Comparison of ENCODE assay signal across 26 cellular contexts in the genomic region with DNA sequence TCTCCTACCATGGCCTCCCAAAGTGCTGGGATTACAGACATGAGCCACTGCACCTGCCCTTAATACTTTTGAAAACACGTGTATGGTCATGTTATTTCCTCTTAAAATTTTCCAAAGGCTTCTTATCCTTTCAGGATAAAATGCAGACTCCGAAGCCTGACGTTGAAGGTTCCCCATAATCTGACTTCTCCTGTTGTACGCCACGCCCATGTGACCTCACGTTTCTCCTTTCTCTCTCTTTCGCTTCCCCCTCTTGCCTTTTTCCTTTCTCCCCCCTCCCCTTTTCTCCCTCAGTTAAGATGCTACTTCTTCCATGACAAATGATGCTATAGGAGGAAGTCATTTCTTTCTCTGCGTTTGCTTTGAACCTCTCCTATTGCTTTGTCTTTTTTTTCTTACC.
DNase-seq lines count a peak whose midpoint lies in the region; ATAC-seq and TF ChIP-seq lines count a peak whose summit lies in the region.
"Had no signal": no experiment of that assay in that cellular context is flagged by ENCODE, and none has a peak within 500 bp of the region (broad histone marks: within the 10 kb centered on the region; RNA-seq: fewer than 3 reads in every experiment).

No MANE protein-coding gene starts in this region.

- peak in 1 of 2 donors; percentile 43 for TF ChIP-seq EP300 in tibial nerve (IDR thresholded peaks at IDR 0.05)

- H3K36me3 Mint-ChIP-seq in natural killer cell treated with Interleukin-12 subunit alpha and Interleukin-12 subunit beta and Interleukin-15 and Interleukin-18, amount 100 ng/mL, for 72 hours = no peaks in the 10 kb centered on the region
- H3K36me3 Mint-ChIP-seq: WTC11 had no signal

- ATAC-seq in left colon (no peak), SK-N-SH treated with all-trans-retinoic acid at 6 μM for 48 hours (no peak)
- ATAC-seq in natural killer cell treated with Interleukin-12 subunit alpha and Interleukin-12 subunit beta and Interleukin-15 and Interleukin-18, amount 100 ng/mL, for 72 hours = no peak
- ATAC-seq: activated T-helper 17 cell treated with anti-CD3 and anti-CD28 coated beads, Interleukin-2, amount 50 U/mL, for 72 hours; gastrocnemius medialis; naive thymus-derived CD8-positive, alpha-beta T cell; WTC11 had no signal

- TF ChIP-seq CTCF in adrenal gland (IDR thresholded peaks at IDR 0.05) (no peak), tibial nerve (IDR thresholded peaks at IDR 0.05) (no peak)

- H3K9me3 Mint-ChIP-seq in natural killer cell treated with Interleukin-12 subunit alpha and Interleukin-12 subunit beta and Interleukin-15 and Interleukin-18, amount 100 ng/mL, for 72 hours = no peaks in the 10 kb centered on the region
- H3K9me3 Mint-ChIP-seq: activated T-helper 17 cell treated with anti-CD3 and anti-CD28 coated beads, Interleukin-2, amount 50 U/mL, for 72 hours; CD4-positive, CD25-positive, alpha-beta regulatory T cell; WTC11 had no signal

- H3K4me3 Mint-ChIP-seq in natural killer cell treated with Interleukin-12 subunit alpha and Interleukin-12 subunit beta and Interleukin-15 and Interleukin-18, amount 100 ng/mL, for 72 hours = no peak overlapping the region
- H3K4me3 Mint-ChIP-seq: activated naive CD8-positive, alpha-beta T cell; activated T-helper 17 cell treated with anti-CD3 and anti-CD28 coated beads, Interleukin-2, amount 50 U/mL, for 72 hours; CD4-positive, CD25-positive, alpha-beta regulatory T cell; naive thymus-derived CD8-positive, alpha-beta T cell; WTC11 had no signal

- H3K27ac ChIP-seq in adrenal gland (peak overlapping the region in 1 of 5 donors; percentile 29), tibial nerve (no peak overlapping the region)
- H3K27ac ChIP-seq: esophagus muscularis mucosa, gastrocnemius medialis, ovary, Peyer's patch had no signal

- H3K27ac Mint-ChIP-seq in natural killer cell treated with Interleukin-12 subunit alpha and Interleukin-12 subunit beta and Interleukin-15 and Interleukin-18, amount 100 ng/mL, for 72 hours = no peak overlapping the region
- H3K27ac Mint-ChIP-seq: activated naive CD8-positive, alpha-beta T cell; activated T-helper 17 cell treated with anti-CD3 and anti-CD28 coated beads, Interleukin-2, amount 50 U/mL, for 72 hours; naive thymus-derived CD8-positive, alpha-beta T cell; WTC11 had no signal

- peaks cover 0 to 21% of the 10 kb centered on the region in 2 donors for H3K4me1 ChIP-seq in adrenal gland (replicated peaks in 1 of 2)
- H3K4me1 ChIP-seq in tibial nerve = peaks cover 0 to 13% (median 0%) of the 10 kb centered on the region in 4 donors
- H3K4me1 ChIP-seq: gastrocnemius medialis, HAP-1, Peyer's patch had no signal

- peak; percentile 76 to 89 for DNase-seq in NOMO-1 (lab: John Stamatoyannopoulos, UW; ENCODE audit: unreplicated experiment in 2 of 2)
- peak in 6 of 7 donors; percentile 33 to 72 (median 54) for DNase-seq in adrenal gland
- DNase-seq in left colon = peak; percentile 34 to 39
- peak; percentile 16 to 36 for DNase-seq in tibial nerve (ENCODE audit: low spot score in 2 of 2)
- DNase-seq in NCI-H2107 (lab: John Stamatoyannopoulos, UW) = no peak
- DNase-seq in natural killer cell treated with Interleukin-12 subunit alpha and Interleukin-12 subunit beta and Interleukin-15 and Interleukin-18, amount 100 ng/mL, for 72 hours (ENCODE audit: low spot score) = no peak
- DNase-seq: activated CD8-positive, alpha-beta memory T cell treated with anti-CD3 and anti-CD28 coated beads, Interleukin-2, amount 50 U/mL, for 4 hours; CD4-positive, CD25-positive, alpha-beta regulatory T cell; cerebellar nuclear complex; DMS 273 treated with DMSO at 0.1 percent for 48 hours; effector CD4-positive, alpha-beta T cell; KG1; naive thymus-derived CD8-positive, alpha-beta T cell; NCI-H187; NCI-H748 treated with DMSO at 0.1 percent for 48 hours; ovary; SK-N-SH; stimulated activated CD8-positive, alpha-beta memory T cell treated with anti-CD3 and anti-CD28 coated beads, Interleukin-4, amount 100 ng/mL, for 48 hours had no signal

- H3K4me3 ChIP-seq in adrenal gland (no peak overlapping the region), tibial nerve (no peak overlapping the region)
- H3K4me3 ChIP-seq: esophagus muscularis mucosa, gastrocnemius medialis, HAP-1, ovary, Peyer's patch had no signal

- TF ChIP-seq POLR2A in adrenal gland (IDR thresholded peaks at IDR 0.05) (no peak), tibial nerve (IDR thresholded peaks at IDR 0.05) (no peak)

- H3K4me1 Mint-ChIP-seq in natural killer cell treated with Interleukin-12 subunit alpha and Interleukin-12 subunit beta and Interleukin-15 and Interleukin-18, amount 100 ng/mL, for 72 hours (ENCODE audit: low read depth in 2 of 2) = no peaks in the 10 kb centered on the region
- H3K4me1 Mint-ChIP-seq: activated T-helper 17 cell treated with anti-CD3 and anti-CD28 coated beads, Interleukin-2, amount 50 U/mL, for 72 hours; WTC11 had no signal

- H3K27me3 Mint-ChIP-seq in natural killer cell treated with Interleukin-12 subunit alpha and Interleukin-12 subunit beta and Interleukin-15 and Interleukin-18, amount 100 ng/mL, for 72 hours = no peaks in the 10 kb centered on the region
- H3K27me3 Mint-ChIP-seq: activated naive CD8-positive, alpha-beta T cell; activated T-helper 17 cell treated with anti-CD3 and anti-CD28 coated beads, Interleukin-2, amount 50 U/mL, for 72 hours; CD4-positive, CD25-positive, alpha-beta regulatory T cell; naive thymus-derived CD8-positive, alpha-beta T cell had no signal

- 67 to 85% (median 76%) methylated on average over 8 of the region's 8 CpGs for WGBS in adrenal gland, 4 donors
- 87 to 88% methylated on average over 8 of the region's 8 CpGs for WGBS in tibial nerve, 2 donors

- H3K9me3 ChIP-seq in adrenal gland (replicated peaks in 1 of 3) (no peaks in the 10 kb centered on the region), tibial nerve (no peaks in the 10 kb centered on the region)
- H3K9me3 ChIP-seq: esophagus muscularis mucosa, gastrocnemius medialis, HAP-1, ovary, Peyer's patch had no signal

- no peaks in the 10 kb centered on the region for H3K27me3 ChIP-seq in adrenal gland
- no peaks in the 10 kb centered on the region for H3K27me3 ChIP-seq in tibial nerve
- H3K27me3 ChIP-seq: esophagus muscularis mucosa, gastrocnemius medialis, ovary, Peyer's patch had no signal

- H3K36me3 ChIP-seq in adrenal gland (replicated peaks in 1 of 2) (no peaks in the 10 kb centered on the region), tibial nerve (peaks cover 0 to 5% (median 0%) of the 10 kb centered on the region in 3 donors)
- H3K36me3 ChIP-seq: esophagus muscularis mucosa, gastrocnemius medialis, HAP-1, ovary, Peyer's patch had no signal

- intact Hi-C loops in adrenal gland (cut with DNase I) = no loop called here
- intact Hi-C loops in left colon (cut with DNase I, micrococcal nuclease) = no loop called here

TF ChIP-seq in SK-N-SH treated with all-trans-retinoic acid at 6 μM for 48 hours, 23 proteins besides CTCF, POLR2A, EP300 and RAD21:
- TF ChIP-seq, protein P1, sequence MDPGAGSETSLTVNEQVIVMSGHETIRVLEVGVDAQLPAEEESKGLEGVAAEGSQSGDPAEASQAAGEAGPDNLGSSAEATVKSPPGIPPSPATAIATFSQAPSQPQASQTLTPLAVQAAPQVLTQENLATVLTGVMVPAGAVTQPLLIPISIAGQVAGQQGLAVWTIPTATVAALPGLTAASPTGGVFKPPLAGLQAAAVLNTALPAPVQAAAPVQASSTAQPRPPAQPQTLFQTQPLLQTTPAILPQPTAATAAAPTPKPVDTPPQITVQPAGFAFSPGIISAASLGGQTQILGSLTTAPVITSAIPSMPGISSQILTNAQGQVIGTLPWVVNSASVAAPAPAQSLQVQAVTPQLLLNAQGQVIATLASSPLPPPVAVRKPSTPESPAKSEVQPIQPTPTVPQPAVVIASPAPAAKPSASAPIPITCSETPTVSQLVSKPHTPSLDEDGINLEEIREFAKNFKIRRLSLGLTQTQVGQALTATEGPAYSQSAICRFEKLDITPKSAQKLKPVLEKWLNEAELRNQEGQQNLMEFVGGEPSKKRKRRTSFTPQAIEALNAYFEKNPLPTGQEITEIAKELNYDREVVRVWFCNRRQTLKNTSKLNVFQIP (CRISPR knock-in tag; IDR thresholded peaks at IDR 0.05; ENCODE audit: borderline replicate concordance, low read depth) = no peak
- TF ChIP-seq TOX (CRISPR knock-in tag; IDR thresholded peaks at IDR 0.05; ENCODE audit: borderline replicate concordance) (no peak), TCF4 (CRISPR knock-in tag; IDR thresholded peaks at IDR 0.05; ENCODE audit: borderline replicate concordance) (no peak), ZNF8 (CRISPR knock-in tag; IDR thresholded peaks at IDR 0.05) (no peak), ARNTL (CRISPR knock-in tag; IDR thresholded peaks at IDR 0.05; ENCODE audit: borderline replicate concordance, low read depth) (no peak), RARB (CRISPR knock-in tag; IDR thresholded peaks at IDR 0.05) (no peak), ZC3H10 (CRISPR knock-in tag; IDR thresholded peaks at IDR 0.05) (no peak), ZNF70 (CRISPR knock-in tag; IDR thresholded peaks at IDR 0.05) (no peak), ESRRG (CRISPR knock-in tag; IDR thresholded peaks at IDR 0.05) (no peak)
- TF ChIP-seq, protein P2, sequence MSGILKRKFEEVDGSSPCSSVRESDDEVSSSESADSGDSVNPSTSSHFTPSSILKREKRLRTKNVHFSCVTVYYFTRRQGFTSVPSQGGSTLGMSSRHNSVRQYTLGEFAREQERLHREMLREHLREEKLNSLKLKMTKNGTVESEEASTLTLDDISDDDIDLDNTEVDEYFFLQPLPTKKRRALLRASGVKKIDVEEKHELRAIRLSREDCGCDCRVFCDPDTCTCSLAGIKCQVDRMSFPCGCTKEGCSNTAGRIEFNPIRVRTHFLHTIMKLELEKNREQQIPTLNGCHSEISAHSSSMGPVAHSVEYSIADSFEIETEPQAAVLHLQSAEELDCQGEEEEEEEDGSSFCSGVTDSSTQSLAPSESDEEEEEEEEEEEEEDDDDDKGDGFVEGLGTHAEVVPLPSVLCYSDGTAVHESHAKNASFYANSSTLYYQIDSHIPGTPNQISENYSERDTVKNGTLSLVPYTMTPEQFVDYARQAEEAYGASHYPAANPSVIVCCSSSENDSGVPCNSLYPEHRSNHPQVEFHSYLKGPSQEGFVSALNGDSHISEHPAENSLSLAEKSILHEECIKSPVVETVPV (CRISPR knock-in tag; IDR thresholded peaks at IDR 0.05) = no peak
- TF ChIP-seq, protein P3, sequence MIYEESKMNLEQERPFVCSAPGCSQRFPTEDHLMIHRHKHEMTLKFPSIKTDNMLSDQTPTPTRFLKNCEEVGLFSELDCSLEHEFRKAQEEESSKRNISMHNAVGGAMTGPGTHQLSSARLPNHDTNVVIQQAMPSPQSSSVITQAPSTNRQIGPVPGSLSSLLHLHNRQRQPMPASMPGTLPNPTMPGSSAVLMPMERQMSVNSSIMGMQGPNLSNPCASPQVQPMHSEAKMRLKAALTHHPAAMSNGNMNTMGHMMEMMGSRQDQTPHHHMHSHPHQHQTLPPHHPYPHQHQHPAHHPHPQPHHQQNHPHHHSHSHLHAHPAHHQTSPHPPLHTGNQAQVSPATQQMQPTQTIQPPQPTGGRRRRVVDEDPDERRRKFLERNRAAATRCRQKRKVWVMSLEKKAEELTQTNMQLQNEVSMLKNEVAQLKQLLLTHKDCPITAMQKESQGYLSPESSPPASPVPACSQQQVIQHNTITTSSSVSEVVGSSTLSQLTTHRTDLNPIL (CRISPR knock-in tag; IDR thresholded peaks at IDR 0.05; ENCODE audit: low read depth) = no peak

Comparison
In these comparisons a context has a peak if more than half of its experiments do, and no peak if none do; other contexts are left out.
1. DNase-seq: peak in NOMO-1 (2 of 2), adrenal gland (6 of 7), left colon (2 of 2) and tibial nerve (2 of 2); none in NCI-H2107 (single experiment) and natural killer cell treated with Interleukin-12 subunit alpha and Interleukin-12 subunit beta and Interleukin-15 and Interleukin-18, amount 100 ng/mL, for 72 hours (single experiment).